8 cellular contexts compared by ENCODE assay signal in genomic region chr16:22007509-22008214, GRCh38. TPM values are rescaled to one million over a fixed set of nuclear protein-coding genes. Genes with fewer than 3 reads are reported as not detected.
DNase-seq lines count a peak whose midpoint lies in the region; ATAC-seq and TF ChIP-seq lines count a peak whose summit lies in the region.

Gene MOSMO, plus strand, starts transcription at chr16:22008111. Its CDS starts 191 bp downstream, at chr16:22008302.

- TF ChIP-seq POLR2A in GM18505 (IDR thresholded peaks at IDR 0.05; ENCODE audit: borderline replicate concordance, extremely low read depth, insufficient read depth, insufficient read length) (peak; percentile 84), thyroid gland (IDR thresholded peaks at IDR 0.05) (peak in 1 of 2 donors; percentile 60)

- peak within 1 kb of the TSS; percentile 82 for H3K4me3 ChIP-seq in cardiac muscle cell
- H3K4me3 ChIP-seq in parathyroid adenoma (ENCODE audit: low read depth, low read length) = peak within 1 kb of the TSS; percentile 86
- peak within 1 kb of the TSS; percentile 79 to 96 (median 86) for H3K4me3 ChIP-seq in thyroid gland (replicated peaks in 1 of 3)

- peaks cover 39% of the 10 kb centered on the region for H3K4me1 Mint-ChIP-seq in activated naive CD8-positive, alpha-beta T cell treated with anti-CD3 and anti-CD28 coated beads for 36 hours

- H3K27ac Mint-ChIP-seq in activated naive CD8-positive, alpha-beta T cell treated with anti-CD3 and anti-CD28 coated beads for 36 hours = peak within 1 kb of the TSS; percentile 72

- WGBS in thyroid gland, 2 donors = 1 to 2% methylated on average over 14 to 22 of the region's 78 CpGs

- H3K27me3 Mint-ChIP-seq in activated naive CD8-positive, alpha-beta T cell treated with anti-CD3 and anti-CD28 coated beads for 36 hours = no peaks in the 10 kb centered on the region

- DNase-seq in HT-29 (ENCODE audit: low spot score) = peak; percentile 70
- DNase-seq in activated naive CD8-positive, alpha-beta T cell treated with anti-CD3 and anti-CD28 coated beads for 36 hours = peak; percentile 77
- DNase-seq in cardiac muscle cell (ENCODE audit: low read depth in 1 of 2, low spot score in 1 of 2) = peak; percentile 70 to 90
- peak; percentile 72 to 75 for DNase-seq in thyroid gland

- H3K4me2 ChIP-seq in parathyroid adenoma (ENCODE audit: low read length) = peak within 1 kb of the TSS; percentile 96

- peak within 1 kb of the TSS; percentile 73 for H3K9ac ChIP-seq in parathyroid adenoma

- H3K36me3 ChIP-seq in cardiac muscle cell (no peaks in the 10 kb centered on the region), parathyroid adenoma (ENCODE audit: control insufficient read depth, insufficient read depth, low read length) (no peaks in the 10 kb centered on the region), thyroid gland (no peaks in the 10 kb centered on the region)

- ATAC-seq in GM18505 (IDR thresholded peaks at IDR 0.05; ENCODE audit: unreplicated experiment) (peak; percentile 55), SK-N-SH treated with all-trans-retinoic acid at 6 μM for 48 hours (peak; percentile 90)

- peaks cover 7% of the 10 kb centered on the region for H3K36me3 Mint-ChIP-seq in activated naive CD8-positive, alpha-beta T cell treated with anti-CD3 and anti-CD28 coated beads for 36 hours

- H3K27ac ChIP-seq in 22Rv1 = peak within 1 kb of the TSS; percentile 60
- peak within 1 kb of the TSS; percentile 89 for H3K27ac ChIP-seq in cardiac muscle cell
- H3K27ac ChIP-seq in parathyroid adenoma = peak within 1 kb of the TSS; percentile 78
- H3K27ac ChIP-seq in thyroid gland = peak within 1 kb of the TSS; percentile 35 to 70 (median 63)

- H3K9me3 ChIP-seq in cardiac muscle cell (ENCODE audit: low read depth) (no peaks in the 10 kb centered on the region), parathyroid adenoma (ENCODE audit: control insufficient read depth, low read length) (no peaks in the 10 kb centered on the region), thyroid gland (no peaks in the 10 kb centered on the region)

- intact Hi-C loops in thyroid gland (cut with DNase I) = loop anchor here (5.0 kb wide), 1 partner anchor 290 kb away; the partner anchor contains the start of gene POLR3E

- H3K4me1 ChIP-seq in cardiac muscle cell (ENCODE audit: low read depth) (peaks cover 8% of the 10 kb centered on the region), parathyroid adenoma (peaks cover 11% of the 10 kb centered on the region), thyroid gland (peaks cover 15 to 16% of the 10 kb centered on the region in 2 donors)

- peaks cover 38% of the 10 kb centered on the region for H3K79me2 ChIP-seq in parathyroid adenoma

- TF ChIP-seq CTCF in 22Rv1 (IDR thresholded peaks at IDR 0.05) = no peak
- no peak for TF ChIP-seq CTCF in cardiac muscle cell (IDR thresholded peaks at IDR 0.05; ENCODE audit: low read depth, low read length)
- no peak for TF ChIP-seq CTCF in parathyroid adenoma (IDR thresholded peaks at IDR 0.05)
- TF ChIP-seq CTCF in thyroid gland (IDR thresholded peaks at IDR 0.05) = no peak

- no peaks in the 10 kb centered on the region for H3K9me3 Mint-ChIP-seq in activated naive CD8-positive, alpha-beta T cell treated with anti-CD3 and anti-CD28 coated beads for 36 hours

- peak within 1 kb of the TSS; percentile 98 for H2AFZ ChIP-seq in parathyroid adenoma

- H3K4me3 Mint-ChIP-seq in activated naive CD8-positive, alpha-beta T cell treated with anti-CD3 and anti-CD28 coated beads for 36 hours = peak within 1 kb of the TSS; percentile 92

- peaks cover 2% of the 10 kb centered on the region for H3K27me3 ChIP-seq in cardiac muscle cell
- no peaks in the 10 kb centered on the region for H3K27me3 ChIP-seq in parathyroid adenoma (ENCODE audit: control insufficient read depth, insufficient read depth, low read length)
- no peaks in the 10 kb centered on the region for H3K27me3 ChIP-seq in thyroid gland

TF ChIP-seq in SK-N-SH treated with all-trans-retinoic acid at 6 μM for 48 hours, 23 proteins besides CTCF, POLR2A, EP300 and RAD21:
- no peak for TF ChIP-seq GLIS3 (CRISPR knock-in tag; IDR thresholded peaks at IDR 0.05)
- no peak for TF ChIP-seq TSHZ2 (CRISPR knock-in tag; IDR thresholded peaks at IDR 0.05)
- no peak for TF ChIP-seq CREB5 (CRISPR knock-in tag; IDR thresholded peaks at IDR 0.05; ENCODE audit: low read depth)
- 0 out of 2 replicates have a peak, but pooled peaks have one; percentile 17 for TF ChIP-seq ZFP3 (CRISPR knock-in tag; IDR thresholded peaks at IDR 0.05)
- no peak for TF ChIP-seq ESRRG (CRISPR knock-in tag; IDR thresholded peaks at IDR 0.05)

RNA-seq across cellular contexts. Expression of gene MOSMO, which starts in this region (rescaled TPM):
- 11.1 and 20.4 TPM in 2 replicates for total RNA-seq in HT-29 (2014; rRNA removed; shearing (Covaris generic))
- total RNA-seq in activated naive CD8-positive, alpha-beta T cell treated with anti-CD3 and anti-CD28 coated beads for 36 hours = 1 to 10 TPM; 5.6 TPM
- total RNA-seq in cardiac muscle cell = 14.5 and 14.7 TPM in 2 replicates
- 6.3 and 7.0 TPM in 2 replicates for polyA plus RNA-seq in cardiac muscle cell
- 10 to 100 TPM; 13.8 to 39.8 (median 28.1) TPM for total RNA-seq in thyroid gland

Comparison
In these comparisons a context has a peak if more than half of its experiments do, and no peak if none do; other contexts are left out.
1. Peak in every context shown above with its lines: DNase-seq, ATAC-seq, H3K4me3 ChIP-seq and H3K27ac ChIP-seq.